3 cellular contexts compared by ENCODE assay signal in genomic region chr1:65975708-65976107, GRCh38.
TF ChIP-seq lines count a peak whose summit lies in the region.

No MANE protein-coding gene starts in this region.

TF ChIP-seq in HCT116, 20 proteins besides CTCF, POLR2A, EP300 and RAD21:
- no peak for TF ChIP-seq SP1 (IDR thresholded peaks at IDR 0.05; ENCODE audit: low read depth)
- 0 out of 2 replicates have a peak, but pooled peaks have one; percentile 23 for TF ChIP-seq CBX3 (IDR thresholded peaks at IDR 0.05; ENCODE audit: low read depth)
TF ChIP-seq in HCT116: peak in this region for 1.

TF ChIP-seq in HEK293, 187 proteins besides CTCF, POLR2A, EP300 and RAD21:
- TF ChIP-seq SETDB1 (IDR thresholded peaks at IDR 0.05; ENCODE audit: insufficient read length, low read length) (peak; percentile 91), ZNF626 (tag by site-specific recombination; IDR thresholded peaks at IDR 0.05) (0 out of 2 replicates have a peak, but pooled peaks have one; percentile 76), ZNF544 (tag by site-specific recombination; IDR thresholded peaks at IDR 0.05) (no peak)

TF ChIP-seq in K562, 482 proteins besides CTCF, POLR2A, EP300 and RAD21:
- TF ChIP-seq CBX5 (IDR thresholded peaks at IDR 0.05; ENCODE audit: borderline replicate concordance, low read depth) (peak; percentile 50; the same call in 1 of the 2 replicates), ZNF449 (CRISPR knock-in tag; IDR thresholded peaks at IDR 0.05) (no peak), ZNF175 (CRISPR knock-in tag; IDR thresholded peaks at IDR 0.05; ENCODE audit: low read depth) (no peak), ZBTB43 (CRISPR knock-in tag; IDR thresholded peaks at IDR 0.05) (no peak), CAMTA2 (CRISPR knock-in tag; conservative IDR thresholded peaks at IDR 0.05) (no peak), ZFP1 (CRISPR knock-in tag; IDR thresholded peaks at IDR 0.05) (no peak), ZNF316 (IDR thresholded peaks at IDR 0.05) (no peak), CBX3 (IDR thresholded peaks at IDR 0.05; ENCODE audit: borderline replicate concordance in 1 of 2, low read length in 2 of 2) (0 out of 3 replicates have a peak, but pooled peaks of 1 of the 2 experiments have one; percentile 36), ZNF197 (CRISPR knock-in tag; IDR thresholded peaks at IDR 0.05; ENCODE audit: low read depth) (no peak), SMARCE1 (IDR thresholded peaks at IDR 0.05) (no peak), ZBTB2 (IDR thresholded peaks at IDR 0.05) (no peak), SNRNP70 (optimal IDR thresholded peaks at IDR 0.05; ENCODE audit: low read depth, low read length) (no peak), C11orf30 (IDR thresholded peaks at IDR 0.05; ENCODE audit: low read depth) (no peak), EZH2 (IDR thresholded peaks at IDR 0.05; ENCODE audit: borderline replicate concordance, low read depth, low read length) (no peak), ZFX (CRISPR knock-in tag; IDR thresholded peaks at IDR 0.05) (no peak)
